ENCODE assay signal across 25 cellular contexts in the genomic region with DNA sequence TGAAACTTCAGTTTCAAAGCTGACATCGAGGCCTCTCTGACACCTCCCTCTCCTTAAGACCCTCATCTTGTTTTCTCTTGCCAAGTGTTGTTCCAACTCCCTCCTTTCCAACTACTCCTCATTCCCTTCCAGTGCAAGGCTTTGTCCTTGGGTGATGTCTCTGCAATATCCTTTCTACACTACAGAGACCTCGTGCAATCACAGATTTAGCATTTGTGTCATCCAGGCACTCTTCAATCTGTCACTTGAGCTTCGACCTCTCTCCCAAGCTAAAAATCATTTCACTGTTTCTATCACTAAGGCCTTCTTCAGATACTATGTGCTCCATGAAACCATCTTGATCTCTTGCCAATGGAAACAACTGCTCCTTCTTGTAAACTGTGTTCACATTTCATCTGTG. TPM values are rescaled to one million over a fixed set of nuclear protein-coding genes. Genes with fewer than 3 reads are reported as not detected.
"Had no signal": no experiment of that assay in that cellular context is flagged by ENCODE, and none has a peak within 500 bp of the region (broad histone marks: within the 10 kb centered on the region; RNA-seq: fewer than 3 reads in every experiment).

No MANE protein-coding gene starts in this region.

- H3K27me3 Mint-ChIP-seq: type B pancreatic cell had no signal

- ATAC-seq: lower lobe of right lung; naive thymus-derived CD8-positive, alpha-beta T cell; pancreas; sciatic nerve; stimulated activated effector memory CD8-positive, alpha-beta T cell treated with anti-CD3 and anti-CD28 coated beads, Interleukin-12 subunit alpha, Interleukin-12 subunit beta, amount 100 ng/mL, for 72 hours; stimulated activated naive CD8-positive, alpha-beta T cell treated with anti-CD3 and anti-CD28 coated beads, Interleukin-15, amount 100 ng/mL, for 72 hours had no signal

- H3K4me1 Mint-ChIP-seq: naive thymus-derived CD8-positive, alpha-beta T cell; nephron; stimulated activated effector memory CD8-positive, alpha-beta T cell treated with anti-CD3 and anti-CD28 coated beads, Interleukin-12 subunit alpha, Interleukin-12 subunit beta, amount 100 ng/mL, for 72 hours; stimulated activated naive CD8-positive, alpha-beta T cell treated with anti-CD3 and anti-CD28 coated beads, Interleukin-15, amount 100 ng/mL, for 72 hours had no signal

- H3K4me1 ChIP-seq: pancreas, prostate gland, spleen had no signal

- H3K36me3 Mint-ChIP-seq: naive thymus-derived CD8-positive, alpha-beta T cell; stimulated activated effector memory CD8-positive, alpha-beta T cell treated with anti-CD3 and anti-CD28 coated beads, Interleukin-12 subunit alpha, Interleukin-12 subunit beta, amount 100 ng/mL, for 72 hours; type B pancreatic cell had no signal

- H3K27ac Mint-ChIP-seq: naive thymus-derived CD8-positive, alpha-beta T cell; nephron; stimulated activated effector memory CD8-positive, alpha-beta T cell treated with anti-CD3 and anti-CD28 coated beads, Interleukin-12 subunit alpha, Interleukin-12 subunit beta, amount 100 ng/mL, for 72 hours; stimulated activated naive CD8-positive, alpha-beta T cell treated with anti-CD3 and anti-CD28 coated beads, Interleukin-15, amount 100 ng/mL, for 72 hours; type B pancreatic cell had no signal

- H3K4me3 ChIP-seq: heart right ventricle, lower lobe of right lung, pancreas, prostate gland, spleen, tibial nerve, uterus had no signal

- DNase-seq: heart right ventricle; hippocampal formation; kidney; lower lobe of right lung; mammary epithelial cell; mesenchymal stem cell; naive thymus-derived CD8-positive, alpha-beta T cell; nucleus accumbens; pancreas; posterior cingulate gyrus; small intestine; spleen; stimulated activated CD4-positive, alpha-beta T cell treated with anti-CD3 and anti-CD28 coated beads, Interleukin-4, amount 100 ng/mL, for 24 hours; stimulated activated naive CD4-positive, alpha-beta T cell treated with Interleukin-2 at 50 U/mL for 16 hours; stimulated activated naive CD8-positive, alpha-beta T cell treated with anti-CD3 and anti-CD28 coated beads, Interleukin-15, amount 100 ng/mL, for 72 hours; substantia nigra; uterus had no signal

- H3K36me3 ChIP-seq: heart right ventricle, lower lobe of right lung, pancreas, prostate gland, spleen, tibial nerve, uterus had no signal

- H3K27ac ChIP-seq: heart right ventricle, lower lobe of right lung, pancreas, prostate gland, spleen, tibial nerve, uterus had no signal

- H3K4me3 Mint-ChIP-seq: naive thymus-derived CD8-positive, alpha-beta T cell; nephron; neural crest cell; stimulated activated effector memory CD8-positive, alpha-beta T cell treated with anti-CD3 and anti-CD28 coated beads, Interleukin-12 subunit alpha, Interleukin-12 subunit beta, amount 100 ng/mL, for 72 hours; stimulated activated naive CD8-positive, alpha-beta T cell treated with anti-CD3 and anti-CD28 coated beads, Interleukin-15, amount 100 ng/mL, for 72 hours; type B pancreatic cell had no signal

- H3K9me3 ChIP-seq: heart right ventricle, lower lobe of right lung, pancreas, prostate gland, spleen, tibial nerve, uterus had no signal

- H3K9me3 Mint-ChIP-seq: naive thymus-derived CD8-positive, alpha-beta T cell; nephron; neural crest cell; stimulated activated effector memory CD8-positive, alpha-beta T cell treated with anti-CD3 and anti-CD28 coated beads, Interleukin-12 subunit alpha, Interleukin-12 subunit beta, amount 100 ng/mL, for 72 hours; stimulated activated naive CD8-positive, alpha-beta T cell treated with anti-CD3 and anti-CD28 coated beads, Interleukin-15, amount 100 ng/mL, for 72 hours; type B pancreatic cell had no signal

- H3K27me3 ChIP-seq: heart right ventricle, pancreas, spleen, tibial nerve, uterus had no signal

RNA-seq across cellular contexts. Expression of a gene that starts 31.6 kb away (rescaled TPM):
- total RNA-seq: mammary epithelial cell; naive thymus-derived CD8-positive, alpha-beta T cell had no signal
- polyA plus RNA-seq: liver; mammary epithelial cell; naive thymus-derived CD8-positive, alpha-beta T cell had no signal

RNA-seq across cellular contexts. Expression of a gene that starts 44.7 kb away (rescaled TPM):
- polyA plus RNA-seq: naive thymus-derived CD8-positive, alpha-beta T cell had no signal
